ENCODE assay signal across 8 cellular contexts in the genomic region with DNA sequence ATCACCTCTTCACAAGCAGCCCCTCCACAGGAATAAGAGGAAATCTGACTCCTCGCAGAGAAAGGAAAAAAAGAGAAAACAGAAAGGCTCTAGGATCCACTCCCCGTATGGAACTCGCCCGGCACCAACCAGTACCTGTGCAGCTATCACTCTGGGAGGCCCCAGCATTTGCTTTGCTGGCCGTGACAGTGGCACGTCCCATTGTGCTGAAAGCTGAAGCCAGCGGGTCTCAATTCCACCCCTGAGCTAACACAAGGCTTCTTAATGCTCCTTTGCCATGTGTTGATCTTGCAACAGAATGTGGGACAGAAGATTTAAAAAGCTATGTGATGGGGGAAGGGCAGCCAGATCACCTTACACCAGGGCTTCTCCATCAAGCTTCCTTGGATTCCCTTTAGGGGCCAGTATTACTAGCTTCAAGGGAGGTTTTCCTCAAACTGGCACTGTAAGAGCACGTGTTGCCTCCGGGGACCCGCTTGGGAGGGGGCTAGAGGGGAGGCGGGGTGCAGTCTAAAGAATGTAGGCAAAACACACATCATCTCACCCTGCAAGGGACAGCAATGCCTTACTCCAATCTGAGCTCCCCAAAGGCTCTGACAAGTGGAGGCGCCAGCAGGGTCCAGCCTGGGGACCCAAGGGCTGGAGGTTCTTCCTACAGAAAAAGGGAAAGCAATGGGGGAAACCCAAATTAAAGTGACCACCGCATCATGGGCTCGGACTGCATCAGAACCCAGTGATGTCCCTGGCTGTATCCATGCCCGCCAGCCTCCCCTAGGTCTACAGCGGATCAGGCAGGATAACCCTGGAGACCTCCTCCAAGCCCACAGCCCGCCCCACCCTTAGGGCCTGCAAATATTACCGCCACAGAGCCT. TPM values are rescaled to one million over a fixed set of nuclear protein-coding genes. Genes with fewer than 3 reads are reported as not detected.
DNase-seq lines count a peak whose midpoint lies in the region; ATAC-seq and TF ChIP-seq lines count a peak whose summit lies in the region.

No MANE protein-coding gene starts in this region.

- no peak for ATAC-seq in HG02885 (IDR thresholded peaks at IDR 0.05; ENCODE audit: poor library complexity, unreplicated experiment)

- H3K9me3 ChIP-seq in BE2C (no peaks in the 10 kb centered on the region), HUES48 (ENCODE audit: control insufficient read depth, insufficient read depth, low read length) (peaks cover 1% of the 10 kb centered on the region; the same call in 1 of the 2 replicates), skeletal muscle satellite cell (replicated peaks; ENCODE audit: low read length) (no peaks in the 10 kb centered on the region)

- DNase-seq in BE2C (peak; percentile 9), amniotic epithelial cell (ENCODE audit: low read depth) (peak; percentile 69), NCI-H1092 treated with DMSO at 0.1 percent for 48 hours (lab: John Stamatoyannopoulos, UW) (no peak), GDM1 (lab: John Stamatoyannopoulos, UW) (no peak)

- H3K27me3 ChIP-seq in BE2C (no peaks in the 10 kb centered on the region), HUES48 (ENCODE audit: control insufficient read depth, insufficient read depth, low read length) (peaks cover 9% of the 10 kb centered on the region), skeletal muscle satellite cell (ENCODE audit: control insufficient read depth, insufficient read depth, low read length) (no peaks in the 10 kb centered on the region)

- H3K4me2 ChIP-seq in skeletal muscle satellite cell (ENCODE audit: low read length): peak overlapping the region; percentile 93

- H3K9ac ChIP-seq in HUES48 (ENCODE audit: low read depth, low read length) (peak overlapping the region; percentile 83), skeletal muscle satellite cell (ENCODE audit: low read depth, low read length) (peak overlapping the region; percentile 94)

- TF ChIP-seq CTCF in BE2C (IDR thresholded peaks at IDR 0.05; ENCODE audit: low read depth, low read length): no peak

- H3K4me1 ChIP-seq in BE2C (no peaks in the 10 kb centered on the region; the same call in 1 of the 2 replicates), HUES48 (ENCODE audit: control insufficient read depth, insufficient read depth, low read length) (peaks cover 21% of the 10 kb centered on the region), skeletal muscle satellite cell (ENCODE audit: control insufficient read depth, insufficient read depth, low read length) (peaks cover 16% of the 10 kb centered on the region)

- H3K4me3 ChIP-seq in BE2C (ENCODE audit: low read depth, low read length) (peak overlapping the region; percentile 80), HUES48 (ENCODE audit: low read depth, low read length) (peak overlapping the region; percentile 82), iPS-11a (ENCODE audit: low read depth, low read length) (peak overlapping the region; percentile 64), skeletal muscle satellite cell (ENCODE audit: low read length) (peak overlapping the region; percentile 96)

- no peaks in the 10 kb centered on the region for H3K36me3 ChIP-seq in BE2C
- peaks cover 10% of the 10 kb centered on the region; the same call in 1 of the 2 replicates for H3K36me3 ChIP-seq in HUES48 (ENCODE audit: control insufficient read depth, insufficient read depth, low read length)
- no peaks in the 10 kb centered on the region for H3K36me3 ChIP-seq in skeletal muscle satellite cell (ENCODE audit: insufficient read depth, low read length)

- H3K27ac ChIP-seq in HUES48 (ENCODE audit: low read depth, low read length): peak overlapping the region; percentile 83

RNA-seq across cellular contexts. Expression of a gene that starts 1.2 kb away (rescaled TPM):
- 4.8 TPM for polyA plus RNA-seq in BE2C (2012; ENCODE audit: insufficient read depth, insufficient read length, low read depth)
- total RNA-seq in skeletal muscle satellite cell (2012; rRNA removed): 11.6 and 13.7 TPM in 2 replicates

Comparison
In these comparisons a context has a peak if more than half of its experiments do, and no peak if none do; other contexts are left out.
1. DNase-seq: peak in BE2C (single experiment) and amniotic epithelial cell (single experiment); none in NCI-H1092 treated with DMSO at 0.1 percent for 48 hours (single experiment) and GDM1 (single experiment).
2. Peak in every context shown above with its lines, with median percentiles within 50 percentile points of each other: H3K4me3 ChIP-seq.